ENCODE assay signal across 1 cellular context in genomic region chr1:117674521-117675400, GRCh38.
TF ChIP-seq lines count a peak whose summit lies in the region.

No MANE protein-coding gene starts in this region.

TF ChIP-seq in K562, 482 proteins besides CTCF, POLR2A, EP300 and RAD21 (continued from another document and continues in another):
- TF ChIP-seq ZSCAN32 (CRISPR knock-in tag; IDR thresholded peaks at IDR 0.05) (no peak), ZBTB7A (IDR thresholded peaks at IDR 0.05; ENCODE audit: borderline replicate concordance, control insufficient read depth, low read depth, low read length) (no peak), MCM7 (IDR thresholded peaks at IDR 0.05) (no peak), MBD1 (CRISPR knock-in tag; IDR thresholded peaks at IDR 0.05) (no peak), CEBPZ (IDR thresholded peaks at IDR 0.05; ENCODE audit: borderline replicate concordance, low read depth, low read length) (no peak), MIER1 (IDR thresholded peaks at IDR 0.05; ENCODE audit: low read depth) (no peak), ARHGAP35 (IDR thresholded peaks at IDR 0.05; ENCODE audit: partially characterized antibody) (no peak), BRD9 (IDR thresholded peaks at IDR 0.05; ENCODE audit: low read depth, partially characterized antibody) (no peak), SNAPC5 (CRISPR knock-in tag; IDR thresholded peaks at IDR 0.05) (no peak), L3MBTL2 (IDR thresholded peaks at IDR 0.05) (no peak), PRPF4 (IDR thresholded peaks at IDR 0.05; ENCODE audit: insufficient read depth, low read depth, low read length, poor library complexity, severe bottlenecking) (no peak), VEZF1 (CRISPR knock-in tag; IDR thresholded peaks at IDR 0.05) (no peak), CEBPG (CRISPR knock-in tag; IDR thresholded peaks at IDR 0.05) (no peak), CEBPG (tag; conservative IDR thresholded peaks at IDR 0.05 in 1 of 2, IDR thresholded peaks at IDR 0.05 in 1 of 2) (no peak), SMC3 (conservative IDR thresholded peaks at IDR 0.05; ENCODE audit: insufficient read depth, low read depth, low read length) (peak; percentile 77), TSC22D4 (tag; IDR thresholded peaks at IDR 0.05) (no peak), TCF3 (CRISPR knock-in tag; IDR thresholded peaks at IDR 0.05) (0 out of 2 replicates have a peak, but pooled peaks have one; percentile 14), PCBP2 (IDR thresholded peaks at IDR 0.05; ENCODE audit: low read depth, low read length, poor library complexity, severe bottlenecking) (no peak), SAFB2 (IDR thresholded peaks at IDR 0.05; ENCODE audit: borderline replicate concordance, low read depth, low read length, severe bottlenecking) (no peak), REST (CRISPR knock-in tag; IDR thresholded peaks at IDR 0.05; ENCODE audit: low read depth) (no peak), CBX8 (IDR thresholded peaks at IDR 0.05; ENCODE audit: borderline replicate concordance, extremely low read depth, low read depth, low read length, poor library complexity, severe bottlenecking) (no peak), CHD4 (IDR thresholded peaks at IDR 0.05; ENCODE audit: insufficient read depth, insufficient replicate concordance, low read depth, low read length, poor library complexity, severe bottlenecking) (no peak), POLR2AphosphoS2 (IDR thresholded peaks at IDR 0.05; ENCODE audit: low read length) (no peak), RBM39 (optimal IDR thresholded peaks at IDR 0.05; ENCODE audit: low read depth, low read length) (no peak), TCFL5 (CRISPR knock-in tag; conservative IDR thresholded peaks at IDR 0.05) (no peak), TGIF2 (CRISPR knock-in tag; IDR thresholded peaks at IDR 0.05) (no peak), PCBP1 (IDR thresholded peaks at IDR 0.05; ENCODE audit: low read depth, low read length, poor library complexity, severe bottlenecking) (no peak), ASH1L (IDR thresholded peaks at IDR 0.05; ENCODE audit: borderline replicate concordance, low read depth, partially characterized antibody) (no peak), BRCA1 (IDR thresholded peaks at IDR 0.05) (no peak), BRCA1 (CRISPR knock-in tag; IDR thresholded peaks at IDR 0.05) (no peak), NCOA1 (IDR thresholded peaks at IDR 0.05; ENCODE audit: low read depth) (no peak), ZNF780A (CRISPR knock-in tag; IDR thresholded peaks at IDR 0.05) (no peak), SMARCC2 (IDR thresholded peaks at IDR 0.05; ENCODE audit: low read depth) (no peak), CHD2 (IDR thresholded peaks at IDR 0.05; ENCODE audit: low read depth, low read length) (no peak), RB1 (IDR thresholded peaks at IDR 0.05; ENCODE audit: low read depth) (peak; percentile 31; the same call in 1 of the 2 replicates), RBM34 (IDR thresholded peaks at IDR 0.05; ENCODE audit: borderline replicate concordance, insufficient read depth, low read length) (no peak), ZNF12 (CRISPR knock-in tag; IDR thresholded peaks at IDR 0.05) (no peak), NKRF (IDR thresholded peaks at IDR 0.05; ENCODE audit: borderline replicate concordance) (no peak), GATA2 (CRISPR knock-in tag; IDR thresholded peaks at IDR 0.05) (peak; percentile 50; the same call in 1 of the 2 replicates), E2F6 (IDR thresholded peaks at IDR 0.05; ENCODE audit: borderline replicate concordance in 1 of 2, extremely low read depth in 1 of 2, insufficient read depth in 1 of 2, insufficient read length in 1 of 2, low read depth in 1 of 2, low read length in 1 of 2, poor library complexity in 1 of 2, severe bottlenecking in 1 of 2) (no peak), NCOR1 (IDR thresholded peaks at IDR 0.05) (no peak), SOX6 (IDR thresholded peaks at IDR 0.05) (peak; percentile 54; the same call in 1 of the 2 replicates), ZNF121 (CRISPR knock-in tag; conservative IDR thresholded peaks at IDR 0.05) (no peak), RAD51 (IDR thresholded peaks at IDR 0.05; ENCODE audit: borderline replicate concordance, low read depth) (no peak), DDX20 (tag; IDR thresholded peaks at IDR 0.05; ENCODE audit: low read depth) (no peak)
- TF ChIP-seq, protein P1, sequence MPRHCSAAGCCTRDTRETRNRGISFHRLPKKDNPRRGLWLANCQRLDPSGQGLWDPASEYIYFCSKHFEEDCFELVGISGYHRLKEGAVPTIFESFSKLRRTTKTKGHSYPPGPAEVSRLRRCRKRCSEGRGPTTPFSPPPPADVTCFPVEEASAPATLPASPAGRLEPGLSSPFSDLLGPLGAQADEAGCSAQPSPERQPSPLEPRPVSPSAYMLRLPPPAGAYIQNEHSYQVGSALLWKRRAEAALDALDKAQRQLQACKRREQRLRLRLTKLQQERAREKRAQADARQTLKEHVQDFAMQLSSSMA (CRISPR knock-in tag; IDR thresholded peaks at IDR 0.05), result no peak
- TF ChIP-seq, protein P2, sequence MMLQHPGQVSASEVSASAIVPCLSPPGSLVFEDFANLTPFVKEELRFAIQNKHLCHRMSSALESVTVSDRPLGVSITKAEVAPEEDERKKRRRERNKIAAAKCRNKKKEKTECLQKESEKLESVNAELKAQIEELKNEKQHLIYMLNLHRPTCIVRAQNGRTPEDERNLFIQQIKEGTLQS (IDR thresholded peaks at IDR 0.05), result no peak
- TF ChIP-seq, protein P2 (CRISPR knock-in tag; conservative IDR thresholded peaks at IDR 0.05), result no peak
- TF ChIP-seq, protein P3, sequence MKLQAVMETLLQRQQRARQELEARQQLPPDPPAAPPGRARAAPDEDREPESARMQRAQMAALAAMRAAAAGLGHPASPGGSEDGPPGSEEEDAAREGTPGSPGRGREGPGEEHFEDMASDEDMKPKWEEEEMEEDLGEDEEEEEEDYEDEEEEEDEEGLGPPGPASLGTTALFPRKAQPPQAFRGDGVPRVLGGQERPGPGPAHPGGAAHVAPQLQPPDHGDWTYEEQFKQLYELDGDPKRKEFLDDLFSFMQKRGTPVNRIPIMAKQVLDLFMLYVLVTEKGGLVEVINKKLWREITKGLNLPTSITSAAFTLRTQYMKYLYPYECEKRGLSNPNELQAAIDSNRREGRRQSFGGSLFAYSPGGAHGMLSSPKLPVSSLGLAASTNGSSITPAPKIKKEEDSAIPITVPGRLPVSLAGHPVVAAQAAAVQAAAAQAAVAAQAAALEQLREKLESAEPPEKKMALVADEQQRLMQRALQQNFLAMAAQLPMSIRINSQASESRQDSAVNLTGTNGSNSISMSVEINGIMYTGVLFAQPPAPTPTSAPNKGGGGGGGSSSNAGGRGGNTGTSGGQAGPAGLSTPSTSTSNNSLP (IDR thresholded peaks at IDR 0.05; ENCODE audit: borderline replicate concordance, low read depth, low read length), result no peak
